ENCODE assay signal across 1 cellular context in the genomic region with DNA sequence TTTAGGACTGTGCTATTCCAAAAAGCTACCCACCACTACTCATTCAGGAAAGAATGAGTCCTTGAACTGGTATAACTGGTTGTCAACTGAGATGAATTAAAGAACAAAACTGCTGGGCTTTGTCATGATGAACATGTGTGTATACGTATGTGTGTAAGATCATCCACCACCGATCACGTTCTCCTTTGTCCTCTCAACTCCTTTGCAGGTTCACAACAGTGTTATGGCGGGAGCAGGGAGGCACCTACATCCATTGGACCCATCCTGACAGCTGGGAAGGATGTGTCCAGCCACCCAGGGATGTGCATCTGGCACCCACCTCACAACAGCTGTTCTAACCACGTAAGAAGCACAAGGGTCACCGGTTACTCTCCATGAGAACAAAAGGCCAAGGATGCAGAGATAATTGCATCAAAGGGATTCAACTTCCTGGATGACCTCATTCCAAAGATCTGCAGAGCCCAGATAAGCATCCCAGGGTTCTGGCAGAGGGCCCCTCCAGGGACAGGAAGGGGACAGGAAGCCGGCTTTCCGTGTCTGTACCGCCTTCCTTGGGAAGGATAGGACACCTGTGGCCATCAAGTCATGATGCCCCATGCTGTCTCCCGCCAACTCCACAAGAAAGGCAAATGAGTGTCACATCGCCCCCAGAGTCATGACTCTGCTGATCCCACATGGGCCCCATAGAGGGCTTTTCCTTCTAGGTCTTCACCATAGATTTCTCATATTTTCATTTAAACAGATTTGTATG.
TF ChIP-seq lines count a peak whose summit lies in the region.

No MANE protein-coding gene starts in this region.

TF ChIP-seq in K562, 482 proteins besides CTCF, POLR2A, EP300 and RAD21 (continued from another document):
- TF ChIP-seq MITF (IDR thresholded peaks at IDR 0.05) = peak; percentile 60; the same call in 1 of the 2 replicates
- TF ChIP-seq HDAC6 (IDR thresholded peaks at IDR 0.05; ENCODE audit: low read depth, low read length) = no peak
- no peak for TF ChIP-seq HIVEP1 (CRISPR knock-in tag; IDR thresholded peaks at IDR 0.05)
- TF ChIP-seq, protein P1, sequence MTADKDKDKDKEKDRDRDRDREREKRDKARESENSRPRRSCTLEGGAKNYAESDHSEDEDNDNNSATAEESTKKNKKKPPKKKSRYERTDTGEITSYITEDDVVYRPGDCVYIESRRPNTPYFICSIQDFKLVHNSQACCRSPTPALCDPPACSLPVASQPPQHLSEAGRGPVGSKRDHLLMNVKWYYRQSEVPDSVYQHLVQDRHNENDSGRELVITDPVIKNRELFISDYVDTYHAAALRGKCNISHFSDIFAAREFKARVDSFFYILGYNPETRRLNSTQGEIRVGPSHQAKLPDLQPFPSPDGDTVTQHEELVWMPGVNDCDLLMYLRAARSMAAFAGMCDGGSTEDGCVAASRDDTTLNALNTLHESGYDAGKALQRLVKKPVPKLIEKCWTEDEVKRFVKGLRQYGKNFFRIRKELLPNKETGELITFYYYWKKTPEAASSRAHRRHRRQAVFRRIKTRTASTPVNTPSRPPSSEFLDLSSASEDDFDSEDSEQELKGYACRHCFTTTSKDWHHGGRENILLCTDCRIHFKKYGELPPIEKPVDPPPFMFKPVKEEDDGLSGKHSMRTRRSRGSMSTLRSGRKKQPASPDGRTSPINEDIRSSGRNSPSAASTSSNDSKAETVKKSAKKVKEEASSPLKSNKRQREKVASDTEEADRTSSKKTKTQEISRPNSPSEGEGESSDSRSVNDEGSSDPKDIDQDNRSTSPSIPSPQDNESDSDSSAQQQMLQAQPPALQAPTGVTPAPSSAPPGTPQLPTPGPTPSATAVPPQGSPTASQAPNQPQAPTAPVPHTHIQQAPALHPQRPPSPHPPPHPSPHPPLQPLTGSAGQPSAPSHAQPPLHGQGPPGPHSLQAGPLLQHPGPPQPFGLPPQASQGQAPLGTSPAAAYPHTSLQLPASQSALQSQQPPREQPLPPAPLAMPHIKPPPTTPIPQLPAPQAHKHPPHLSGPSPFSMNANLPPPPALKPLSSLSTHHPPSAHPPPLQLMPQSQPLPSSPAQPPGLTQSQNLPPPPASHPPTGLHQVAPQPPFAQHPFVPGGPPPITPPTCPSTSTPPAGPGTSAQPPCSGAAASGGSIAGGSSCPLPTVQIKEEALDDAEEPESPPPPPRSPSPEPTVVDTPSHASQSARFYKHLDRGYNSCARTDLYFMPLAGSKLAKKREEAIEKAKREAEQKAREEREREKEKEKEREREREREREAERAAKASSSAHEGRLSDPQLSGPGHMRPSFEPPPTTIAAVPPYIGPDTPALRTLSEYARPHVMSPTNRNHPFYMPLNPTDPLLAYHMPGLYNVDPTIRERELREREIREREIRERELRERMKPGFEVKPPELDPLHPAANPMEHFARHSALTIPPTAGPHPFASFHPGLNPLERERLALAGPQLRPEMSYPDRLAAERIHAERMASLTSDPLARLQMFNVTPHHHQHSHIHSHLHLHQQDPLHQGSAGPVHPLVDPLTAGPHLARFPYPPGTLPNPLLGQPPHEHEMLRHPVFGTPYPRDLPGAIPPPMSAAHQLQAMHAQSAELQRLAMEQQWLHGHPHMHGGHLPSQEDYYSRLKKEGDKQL (CRISPR knock-in tag; IDR thresholded peaks at IDR 0.05; ENCODE audit: borderline replicate concordance) = no peak
- TF ChIP-seq ZNF668 (CRISPR knock-in tag; IDR thresholded peaks at IDR 0.05) = no peak
- peak; percentile 48; the same call in 1 of the 2 replicates for TF ChIP-seq PYGO2 (tag; IDR thresholded peaks at IDR 0.05)
- TF ChIP-seq, protein P2, sequence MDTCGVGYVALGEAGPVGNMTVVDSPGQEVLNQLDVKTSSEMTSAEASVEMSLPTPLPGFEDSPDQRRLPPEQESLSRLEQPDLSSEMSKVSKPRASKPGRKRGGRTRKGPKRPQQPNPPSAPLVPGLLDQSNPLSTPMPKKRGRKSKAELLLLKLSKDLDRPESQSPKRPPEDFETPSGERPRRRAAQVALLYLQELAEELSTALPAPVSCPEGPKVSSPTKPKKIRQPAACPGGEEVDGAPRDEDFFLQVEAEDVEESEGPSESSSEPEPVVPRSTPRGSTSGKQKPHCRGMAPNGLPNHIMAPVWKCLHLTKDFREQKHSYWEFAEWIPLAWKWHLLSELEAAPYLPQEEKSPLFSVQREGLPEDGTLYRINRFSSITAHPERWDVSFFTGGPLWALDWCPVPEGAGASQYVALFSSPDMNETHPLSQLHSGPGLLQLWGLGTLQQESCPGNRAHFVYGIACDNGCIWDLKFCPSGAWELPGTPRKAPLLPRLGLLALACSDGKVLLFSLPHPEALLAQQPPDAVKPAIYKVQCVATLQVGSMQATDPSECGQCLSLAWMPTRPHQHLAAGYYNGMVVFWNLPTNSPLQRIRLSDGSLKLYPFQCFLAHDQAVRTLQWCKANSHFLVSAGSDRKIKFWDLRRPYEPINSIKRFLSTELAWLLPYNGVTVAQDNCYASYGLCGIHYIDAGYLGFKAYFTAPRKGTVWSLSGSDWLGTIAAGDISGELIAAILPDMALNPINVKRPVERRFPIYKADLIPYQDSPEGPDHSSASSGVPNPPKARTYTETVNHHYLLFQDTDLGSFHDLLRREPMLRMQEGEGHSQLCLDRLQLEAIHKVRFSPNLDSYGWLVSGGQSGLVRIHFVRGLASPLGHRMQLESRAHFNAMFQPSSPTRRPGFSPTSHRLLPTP (IDR thresholded peaks at IDR 0.05; ENCODE audit: borderline replicate concordance, extremely low read depth, insufficient read length) = no peak
- TF ChIP-seq SMAD4 (CRISPR knock-in tag; conservative IDR thresholded peaks at IDR 0.05) = peak; percentile 91
- peak; percentile 92 for TF ChIP-seq TAL1 (IDR thresholded peaks at IDR 0.05)
